In the genomic region with DNA sequence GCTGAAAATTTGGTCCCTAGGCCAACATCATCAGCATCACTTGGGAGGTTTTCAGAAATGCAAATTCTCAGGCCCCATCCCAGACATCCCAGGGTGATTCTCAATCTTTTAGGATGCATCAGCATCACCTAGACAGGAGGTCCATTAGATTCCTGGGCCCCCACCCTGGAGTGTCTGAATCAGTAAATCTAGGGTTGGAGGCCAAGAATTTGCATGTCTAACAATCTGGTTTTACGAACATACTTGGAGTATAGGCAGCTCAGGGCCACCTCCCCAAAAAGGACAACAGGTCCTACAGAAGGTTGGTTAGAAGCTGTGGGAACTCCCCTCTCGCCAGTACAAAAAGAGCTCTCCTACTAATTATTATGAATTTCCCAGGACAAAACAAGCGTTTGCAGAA, we compare ENCODE assay signal across 12 cellular contexts. TPM values are rescaled to one million over a fixed set of nuclear protein-coding genes. Genes with fewer than 3 reads are reported as not detected.
DNase-seq lines count a peak whose midpoint lies in the region; ATAC-seq, FAIRE-seq and TF ChIP-seq lines count a peak whose summit lies in the region.
"Had no signal": no experiment of that assay in that cellular context is flagged by ENCODE, and none has a peak within 500 bp of the region (broad histone marks: within the 10 kb centered on the region; RNA-seq: fewer than 3 reads in every experiment).

No MANE protein-coding gene starts in this region.

- H3K27me3 ChIP-seq in DND-41 (ENCODE audit: insufficient read depth, low read length, poor library complexity) (no peaks in the 10 kb centered on the region), small intestine (ENCODE audit: control insufficient read depth in 2 of 2, insufficient read depth in 2 of 2, low read length in 2 of 2) (no peaks in the 10 kb centered on the region)

- DNase-seq in DND-41 = no peak
- DNase-seq in T-helper 17 cell = no peak
- DNase-seq in effector memory CD8-positive, alpha-beta T cell = no peak
- DNase-seq in small intestine = no peak
- DNase-seq in SW 1271 (lab: John Stamatoyannopoulos, UW) = no peak
- DNase-seq: COR-L47; effector CD4-positive, alpha-beta T cell; NCI-H1092 treated with DMSO at 0.1 percent for 48 hours; NCI-H510A treated with DMSO at 0.1 percent for 48 hours had no signal

- peaks cover 60% of the 10 kb centered on the region for H3K4me1 Mint-ChIP-seq in T-helper 17 cell
- peaks cover 61 to 70% of the 10 kb centered on the region in 2 donors for H3K4me1 Mint-ChIP-seq in effector memory CD8-positive, alpha-beta T cell (ENCODE audit: low read depth in 2 of 2)

- H3K9me3 Mint-ChIP-seq in effector memory CD8-positive, alpha-beta T cell = no peaks in the 10 kb centered on the region

- peak overlapping the region; percentile 91 for H3K4me3 Mint-ChIP-seq in T-helper 17 cell
- peak overlapping the region; percentile 85 to 95 for H3K4me3 Mint-ChIP-seq in effector memory CD8-positive, alpha-beta T cell

- no peaks in the 10 kb centered on the region for H3K9me3 ChIP-seq in DND-41 (ENCODE audit: insufficient read depth, low read length, severe bottlenecking)
- H3K9me3 ChIP-seq in T-helper 17 cell (ENCODE audit: control insufficient read depth, low read length, poor library complexity, severe bottlenecking) = no peaks in the 10 kb centered on the region
- no peaks in the 10 kb centered on the region for H3K9me3 ChIP-seq in small intestine (ENCODE audit: control insufficient read depth, low read depth)

- peak overlapping the region; percentile 95 for H3K27ac ChIP-seq in DND-41 (ENCODE audit: low read length)
- peak overlapping the region; percentile 35 to 57 for H3K27ac ChIP-seq in small intestine (ENCODE audit: low read depth in 1 of 2, low read length in 1 of 2)
- H3K27ac ChIP-seq: parathyroid adenoma had no signal

- H3K27me3 Mint-ChIP-seq in T-helper 17 cell = no peaks in the 10 kb centered on the region
- no peaks in the 10 kb centered on the region for H3K27me3 Mint-ChIP-seq in effector memory CD8-positive, alpha-beta T cell

- TF ChIP-seq CTCF in DND-41 (IDR thresholded peaks at IDR 0.05; ENCODE audit: borderline replicate concordance, extremely low read depth, low read length, poor library complexity, severe bottlenecking) = no peak

- H3K4me1 ChIP-seq in DND-41 (ENCODE audit: insufficient read depth, low read length) (peaks cover 64% of the 10 kb centered on the region), small intestine (ENCODE audit: control insufficient read depth in 2 of 2, insufficient read depth in 1 of 2, low read depth in 1 of 2, low read length in 1 of 2) (peaks cover 0 to 6% of the 10 kb centered on the region in 2 donors)
- H3K4me1 ChIP-seq: parathyroid adenoma had no signal

- H3K9ac ChIP-seq in DND-41 (ENCODE audit: low read depth, low read length) = peak overlapping the region; percentile 64
- H3K9ac ChIP-seq: parathyroid adenoma had no signal

- ATAC-seq in DND-41 (ENCODE audit: insufficient read depth, low read depth) = no peak
- no peak for ATAC-seq in T-helper 17 cell
- ATAC-seq in effector memory CD8-positive, alpha-beta T cell (replicated peaks) = no peak
- no peak for ATAC-seq in HG03520 (IDR thresholded peaks at IDR 0.05; ENCODE audit: unreplicated experiment)
- ATAC-seq in HG02571 (IDR thresholded peaks at IDR 0.05; ENCODE audit: unreplicated experiment) = no peak

- H4K20me1 ChIP-seq in DND-41 (ENCODE audit: insufficient read depth, low read length) = peaks cover 48% of the 10 kb centered on the region

- peaks cover 7% of the 10 kb centered on the region for H3K36me3 Mint-ChIP-seq in T-helper 17 cell (ENCODE audit: low read depth)
- H3K36me3 Mint-ChIP-seq in effector memory CD8-positive, alpha-beta T cell (ENCODE audit: insufficient read depth) = peaks cover 92% of the 10 kb centered on the region

- H3K27ac Mint-ChIP-seq in T-helper 17 cell = peak overlapping the region; percentile 99
- H3K27ac Mint-ChIP-seq in effector memory CD8-positive, alpha-beta T cell = peak overlapping the region; percentile 82 to 89

- H3K36me3 ChIP-seq in DND-41 (ENCODE audit: insufficient read depth, low read length) (peaks cover 73% of the 10 kb centered on the region), small intestine (ENCODE audit: control insufficient read depth in 2 of 2, insufficient read depth in 2 of 2, low read length in 2 of 2) (peaks cover 0 to 2% of the 10 kb centered on the region in 2 donors)

- FAIRE-seq in small intestine (lab: Jason Lieb, UNC) = no peak

- H3K4me3 ChIP-seq in DND-41 (ENCODE audit: low read depth in 1 of 2, low read length in 2 of 2) (peak overlapping the region in 1 of 2 experiments; percentile 57; a peak in 2 of 4 replicates), small intestine (ENCODE audit: low read depth in 1 of 2, low read length in 2 of 2) (no peak overlapping the region)

- peak overlapping the region; percentile 83 for H3K4me2 ChIP-seq in DND-41 (ENCODE audit: insufficient read depth, low read length)

- H3K79me2 ChIP-seq in DND-41 (ENCODE audit: insufficient read depth, low read length) = peaks cover 99% of the 10 kb centered on the region

- WGBS in small intestine, 3 donors = 73 to 83% (median 73%) methylated on average over 3 of the region's 3 CpGs

- H2AFZ ChIP-seq in DND-41 (ENCODE audit: low read depth, low read length) = no peak overlapping the region
- H2AFZ ChIP-seq: parathyroid adenoma had no signal

RNA-seq across cellular contexts. Expression of a gene that starts 15.5 kb away (rescaled TPM):
- 100 to 1,000 TPM; 154 to 177 TPM for total RNA-seq in T-helper 17 cell
- polyA plus RNA-seq in small intestine = 10 to 100 TPM in 1 of 3 donors, 1 to 10 TPM in 2; 7.3 to 10.2 (median 9.4) TPM

RNA-seq across cellular contexts. Expression of a gene that starts 58.2 kb away (rescaled TPM):
- 1 to 10 TPM; 2.2 to 6.9 TPM for total RNA-seq in T-helper 17 cell
- 1 to 10 TPM in 1 of 3 donors, not detected in 2; 1.7 TPM for polyA plus RNA-seq in small intestine
